Comparison of ENCODE assay signal across 8 cellular contexts in the genomic region with DNA sequence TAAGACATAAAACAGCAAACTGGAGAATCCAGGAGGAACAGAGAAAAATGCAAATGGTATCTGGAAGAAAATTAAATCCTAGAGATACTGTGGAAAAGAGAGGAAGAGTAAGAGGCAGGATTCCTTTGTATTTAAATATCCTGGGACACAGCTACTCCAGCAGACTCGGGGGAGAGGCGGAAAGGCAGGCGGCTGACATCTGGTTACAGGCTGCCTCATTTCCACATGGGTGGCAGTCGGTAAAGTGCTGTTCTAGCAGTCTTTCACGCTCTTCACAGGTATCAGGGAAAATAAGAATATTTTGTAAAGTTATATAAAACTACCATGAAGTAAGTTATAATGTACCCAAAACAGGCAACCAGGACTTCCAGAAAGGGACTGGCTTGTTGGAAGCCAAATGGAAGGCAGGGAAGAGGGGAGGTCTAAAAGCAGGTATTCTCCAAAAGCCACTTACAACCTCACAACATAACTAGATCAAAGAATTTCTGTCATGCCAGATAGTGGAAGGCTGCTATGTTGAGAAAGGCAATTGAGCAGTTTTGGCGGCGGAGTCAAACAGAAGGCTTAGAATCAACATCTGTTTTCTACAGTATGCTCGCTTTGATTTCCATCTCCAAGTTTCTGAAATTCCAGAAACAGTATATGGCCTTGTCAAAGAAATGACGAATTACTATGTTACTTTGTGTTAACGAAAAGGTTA. TPM values are rescaled to one million over a fixed set of nuclear protein-coding genes. Genes with fewer than 3 reads are reported as not detected.
DNase-seq lines count a peak whose midpoint lies in the region; ATAC-seq and TF ChIP-seq lines count a peak whose summit lies in the region.

No MANE protein-coding gene starts in this region.

- H3K36me3 Mint-ChIP-seq in CD4-positive, alpha-beta T cell (ENCODE audit: low read depth): peaks cover 21% of the 10 kb centered on the region

- TF ChIP-seq POLR2A in esophagus muscularis mucosa (IDR thresholded peaks at IDR 0.05; ENCODE audit: low read depth): no peak

- H3K36me3 ChIP-seq in NT2/D1 (ENCODE audit: insufficient read depth, insufficient read length, low read length): peaks cover 11% of the 10 kb centered on the region
- H3K36me3 ChIP-seq in esophagus muscularis mucosa: no peaks in the 10 kb centered on the region
- H3K36me3 ChIP-seq in neutrophil: no peaks in the 10 kb centered on the region
- no peaks in the 10 kb centered on the region for H3K36me3 ChIP-seq in aorta (ENCODE audit: control insufficient read depth in 1 of 2, insufficient read depth in 2 of 2, low read length in 1 of 2)

- no peaks in the 10 kb centered on the region for H3K4me1 ChIP-seq in NT2/D1 (ENCODE audit: insufficient read depth, insufficient read length)
- H3K4me1 ChIP-seq in esophagus muscularis mucosa: peaks cover 15 to 20% (median 18%) of the 10 kb centered on the region in 4 donors
- H3K4me1 ChIP-seq in neutrophil (ENCODE audit: control insufficient read depth in 1 of 2, insufficient read depth in 1 of 2, low read depth in 1 of 2, low read length in 1 of 2): peaks cover 20% of the 10 kb centered on the region in 2 experiments
- H3K4me1 ChIP-seq in aorta (ENCODE audit: control insufficient read depth in 1 of 2, insufficient read depth in 2 of 2, low read length in 2 of 2): no peaks in the 10 kb centered on the region

- H3K4me1 Mint-ChIP-seq in CD4-positive, alpha-beta T cell (ENCODE audit: low read depth): peaks cover 27% of the 10 kb centered on the region

- H3K9me3 Mint-ChIP-seq in CD4-positive, alpha-beta T cell: peaks cover 2% of the 10 kb centered on the region

- no peak for DNase-seq in CD4-positive, alpha-beta T cell
- DNase-seq in NT2/D1 (ENCODE audit: low read depth, low spot score) (no peak), esophagus muscularis mucosa (ENCODE audit: extremely low spot score) (no peak), HUDEP-2 (lab: John Stamatoyannopoulos, UW; ENCODE audit: unreplicated experiment in 76 of 76) (no peak), AG08395 (ENCODE audit: low spot score) (no peak), aorta (no peak)
- no peak for DNase-seq in activated CD8-positive, alpha-beta memory T cell treated with anti-CD3 and anti-CD28 coated beads, Interleukin-2, amount 50 U/mL, for 48 hours

- H3K27me3 Mint-ChIP-seq in CD4-positive, alpha-beta T cell: peaks cover 6% of the 10 kb centered on the region

- peak overlapping the region; percentile 90 for H3K4me3 Mint-ChIP-seq in CD4-positive, alpha-beta T cell

- H3K27me3 ChIP-seq in CD4-positive, alpha-beta T cell (ENCODE audit: control insufficient read depth, insufficient read depth, low read length): no peaks in the 10 kb centered on the region
- H3K27me3 ChIP-seq in NT2/D1 (ENCODE audit: insufficient read depth, insufficient read length) (peaks cover 27% of the 10 kb centered on the region), esophagus muscularis mucosa (peaks cover 0 to 8% (median 0%) of the 10 kb centered on the region in 4 donors), neutrophil (peaks cover 29% of the 10 kb centered on the region), aorta (ENCODE audit: control insufficient read depth in 1 of 2, insufficient read depth in 2 of 2, low read length in 1 of 2) (no peaks in the 10 kb centered on the region)

- no peaks in the 10 kb centered on the region for H3K9me3 ChIP-seq in CD4-positive, alpha-beta T cell (ENCODE audit: control insufficient read depth, low read length)
- peaks cover 4% of the 10 kb centered on the region; the same call in 1 of the 2 replicates for H3K9me3 ChIP-seq in NT2/D1 (ENCODE audit: insufficient read depth, low read length)
- no peaks in the 10 kb centered on the region for H3K9me3 ChIP-seq in esophagus muscularis mucosa
- H3K9me3 ChIP-seq in neutrophil: no peaks in the 10 kb centered on the region
- H3K9me3 ChIP-seq in aorta (ENCODE audit: control insufficient read depth, low read length): no peaks in the 10 kb centered on the region

- POLR2A ChIA-PET in CD4-positive, alpha-beta T cell (lab: Charles Lee): no interaction called here

- no peak overlapping the region for H3K9ac ChIP-seq in NT2/D1 (ENCODE audit: insufficient read length, low read depth)

- no peak overlapping the region for H3K27ac ChIP-seq in CD4-positive, alpha-beta T cell (ENCODE audit: low read depth, low read length)
- H3K27ac ChIP-seq in esophagus muscularis mucosa (replicated peaks in 1 of 4): no peak overlapping the region
- no peak overlapping the region for H3K27ac ChIP-seq in neutrophil
- H3K27ac ChIP-seq in aorta (ENCODE audit: low read depth in 1 of 2, low read length in 2 of 2): no peak overlapping the region

- 43% methylated on average over 10 of the region's 10 CpGs for WGBS in esophagus muscularis mucosa
- 16 to 22% methylated on average over 10 of the region's 10 CpGs for WGBS in aorta, 2 donors

- no peak for TF ChIP-seq CTCF in CD4-positive, alpha-beta T cell (IDR thresholded peaks at IDR 0.05)
- no peak for TF ChIP-seq CTCF in esophagus muscularis mucosa (IDR thresholded peaks at IDR 0.05)
- TF ChIP-seq CTCF in neutrophil (IDR thresholded peaks at IDR 0.05): no peak

- no peak for ATAC-seq in CD4-positive, alpha-beta T cell (ENCODE audit: poor library complexity)
- no peak for ATAC-seq in aorta (ENCODE audit: low FRiP score)

- intact Hi-C loops in CD4-positive, alpha-beta T cell (cut with DNase I, micrococcal nuclease): loop anchor here (5.0 to 10.0 kb wide), 10 partner anchors 88 to 1885 kb away; a partner anchor contains a TSS
- intact Hi-C loops in esophagus muscularis mucosa (cut with DNase I): loop anchor here (5.0 kb wide), 1 partner anchor 288 kb away; no protein-coding TSS in a partner anchor
- intact Hi-C loops in aorta (cut with DNase I): loop anchor here (5.0 kb wide), 1 partner anchor 53 kb away; a partner anchor contains a TSS

- TF ChIP-seq EP300 in esophagus muscularis mucosa (IDR thresholded peaks at IDR 0.05): no peak

- CTCF ChIA-PET in CD4-positive, alpha-beta T cell (lab: Charles Lee): no interaction called here

- H3K4me3 ChIP-seq in NT2/D1 (ENCODE audit: insufficient read length, low read depth) (peak overlapping the region; percentile 71), esophagus muscularis mucosa (peak overlapping the region; percentile 88 to 92 (median 90)), neutrophil (ENCODE audit: low read depth in 1 of 2, low read length in 1 of 2) (peak overlapping the region; percentile 76 to 80), aorta (ENCODE audit: low read length in 2 of 2) (peak overlapping the region in 1 of 2 donors; percentile 65)

- H3K27ac Mint-ChIP-seq in CD4-positive, alpha-beta T cell: peak overlapping the region; percentile 75

RNA-seq across cellular contexts. Expression of a gene that starts 1.3 kb away (rescaled TPM):
- total RNA-seq in CD4-positive, alpha-beta T cell: 1 to 10 TPM; 3.3 to 3.9 TPM
- total RNA-seq in esophagus muscularis mucosa (1 to 10 TPM; 2.1 to 2.5 (median 2.4) TPM), aorta (1 to 10 TPM; 1.5 to 2.2 TPM)
- 1 to 10 TPM; 1.2 to 1.5 TPM for polyA plus RNA-seq in aorta

RNA-seq across cellular contexts. Expression of a gene that starts 53.0 kb away (rescaled TPM):
- 10 to 100 TPM in 1 of 2 experiments, 1 to 10 TPM in 1; 9.6 to 10.2 TPM for total RNA-seq in CD4-positive, alpha-beta T cell
- 10 to 100 TPM; 22.4 to 27.2 (median 26.0) TPM for total RNA-seq in esophagus muscularis mucosa
- total RNA-seq in aorta: 10 to 100 TPM; 27.8 to 60.3 TPM
- polyA plus RNA-seq in aorta: 10 to 100 TPM in 1 of 2 donors, 1 to 10 TPM in 1; 9.0 to 19.3 TPM
